Comparison of ENCODE assay signal across 33 cellular contexts in the genomic region with DNA sequence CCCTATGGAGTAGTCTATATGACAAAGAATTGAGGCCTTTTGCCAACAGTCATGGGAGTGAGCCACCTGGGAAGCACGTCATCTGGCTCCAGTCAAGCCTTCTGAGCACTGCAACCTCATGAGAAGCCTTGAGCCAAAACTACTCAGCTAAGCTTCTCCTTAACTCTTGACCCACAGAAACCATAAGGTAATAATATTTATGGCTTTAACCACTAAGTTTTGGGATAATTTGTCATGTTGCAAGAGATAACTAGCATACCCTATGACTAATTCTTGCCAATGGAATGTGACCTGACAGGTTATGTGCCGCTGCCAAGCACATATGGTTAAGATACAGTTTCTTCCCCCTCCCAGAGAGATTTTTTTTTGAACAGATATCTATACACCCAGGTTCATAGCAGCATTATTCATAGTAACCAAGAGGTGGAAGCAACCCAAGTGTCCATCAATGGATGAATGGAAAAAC. TPM values are rescaled to one million over a fixed set of nuclear protein-coding genes. Genes with fewer than 3 reads are reported as not detected.
DNase-seq lines count a peak whose midpoint lies in the region; ATAC-seq, FAIRE-seq and TF ChIP-seq lines count a peak whose summit lies in the region.
"Had no signal": no experiment of that assay in that cellular context is flagged by ENCODE, and none has a peak within 500 bp of the region (broad histone marks: within the 10 kb centered on the region; RNA-seq: fewer than 3 reads in every experiment).

No MANE protein-coding gene starts in this region.

- H3K9me3 Mint-ChIP-seq in MCF 10A (ENCODE audit: unreplicated experiment), result no peaks in the 10 kb centered on the region
- peaks cover 9% of the 10 kb centered on the region for H3K9me3 Mint-ChIP-seq in astrocyte (ENCODE audit: unreplicated experiment)
- no peaks in the 10 kb centered on the region for H3K9me3 Mint-ChIP-seq in activated CD8-positive, alpha-beta T cell treated with anti-CD3 and anti-CD28 coated beads, Interleukin-2, amount 10 ng/mL, durations not matched to agents 7 days and 5 days (ENCODE audit: insufficient read depth)
- H3K9me3 Mint-ChIP-seq: activated naive CD4-positive, alpha-beta T cell treated with anti-CD3 and anti-CD28 coated beads, Interleukin-2, amount 50 U/mL, for 24 hours; CD8-positive, alpha-beta T cell had no signal

- H3K4me1 Mint-ChIP-seq in MCF 10A (ENCODE audit: insufficient read depth, unreplicated experiment) (peaks cover 11% of the 10 kb centered on the region), astrocyte (ENCODE audit: low read depth, unreplicated experiment) (no peaks in the 10 kb centered on the region)
- no peaks in the 10 kb centered on the region for H3K4me1 Mint-ChIP-seq in activated CD8-positive, alpha-beta T cell treated with anti-CD3 and anti-CD28 coated beads, Interleukin-2, amount 10 ng/mL, durations not matched to agents 7 days and 5 days (ENCODE audit: low read depth)
- H3K4me1 Mint-ChIP-seq: activated naive CD4-positive, alpha-beta T cell treated with anti-CD3 and anti-CD28 coated beads, Interleukin-2, amount 50 U/mL, for 24 hours; naive thymus-derived CD4-positive, alpha-beta T cell; stimulated activated naive B cell treated with anti-CD40 and anti-IgM and Interleukin-4, amounts not matched to agents 10 μg/mL and 1 μg/mL and 100 μg/mL, for 72 hours had no signal

- no peaks in the 10 kb centered on the region for H4K20me1 ChIP-seq in astrocyte (ENCODE audit: insufficient read depth, low read length)

- TF ChIP-seq CTCF in MCF 10A (IDR thresholded peaks at IDR 0.05; ENCODE audit: unreplicated experiment), result no peak
- TF ChIP-seq CTCF in breast epithelium (IDR thresholded peaks at IDR 0.05), result no peak
- TF ChIP-seq CTCF in astrocyte (IDR thresholded peaks at IDR 0.05; ENCODE audit: insufficient read depth, low read depth, low read length), result no peak

- BruUV-seq in MCF 10A (replicated peaks; lab: Mats Ljungman, UMichigan), result no TSS peak

- H3K27ac Mint-ChIP-seq in MCF 10A (ENCODE audit: low read depth, unreplicated experiment) (no peak overlapping the region), astrocyte (ENCODE audit: unreplicated experiment) (no peak overlapping the region)
- no peak overlapping the region for H3K27ac Mint-ChIP-seq in activated CD8-positive, alpha-beta T cell treated with anti-CD3 and anti-CD28 coated beads, Interleukin-2, amount 10 ng/mL, durations not matched to agents 7 days and 5 days
- H3K27ac Mint-ChIP-seq: activated naive CD4-positive, alpha-beta T cell treated with anti-CD3 and anti-CD28 coated beads, Interleukin-2, amount 50 U/mL, for 24 hours; CD8-positive, alpha-beta T cell; naive thymus-derived CD4-positive, alpha-beta T cell; stimulated activated naive B cell treated with anti-CD40 and anti-IgM and Interleukin-4, amounts not matched to agents 10 μg/mL and 1 μg/mL and 100 μg/mL, for 72 hours had no signal

- peaks cover 39% of the 10 kb centered on the region for H3K27me3 Mint-ChIP-seq in MCF 10A (ENCODE audit: insufficient read depth, unreplicated experiment)
- peaks cover 39% of the 10 kb centered on the region for H3K27me3 Mint-ChIP-seq in astrocyte (ENCODE audit: low read depth, unreplicated experiment)
- H3K27me3 Mint-ChIP-seq in activated CD8-positive, alpha-beta T cell treated with anti-CD3 and anti-CD28 coated beads, Interleukin-2, amount 10 ng/mL, durations not matched to agents 7 days and 5 days (ENCODE audit: low read depth), result peaks cover 13% of the 10 kb centered on the region

- H2AFZ ChIP-seq in astrocyte (ENCODE audit: low read depth, low read length), result no peak overlapping the region

- H3K4me3 ChIP-seq in breast epithelium (no peak overlapping the region), astrocyte (ENCODE audit: insufficient read depth, low read depth, low read length) (no peak overlapping the region)
- H3K4me3 ChIP-seq: ascending aorta, SK-N-MC, smooth muscle cell, thoracic aorta had no signal

- no peak for ATAC-seq in GM18505 (IDR thresholded peaks at IDR 0.05; ENCODE audit: unreplicated experiment)
- ATAC-seq in activated CD8-positive, alpha-beta T cell treated with anti-CD3 and anti-CD28 coated beads, Interleukin-2, amount 10 ng/mL, durations not matched to agents 7 days and 5 days, result no peak
- ATAC-seq: CD8-positive, alpha-beta T cell; left colon; naive thymus-derived CD4-positive, alpha-beta T cell; Panc1; stimulated activated naive B cell treated with anti-CD40 and anti-IgM and Interleukin-4, amounts not matched to agents 10 μg/mL and 1 μg/mL and 100 μg/mL, for 72 hours had no signal

- CTCF ChIA-PET in MCF 10A (lab: Yijun Ruan, JAX), result interaction anchor here (1.7 kb wide), 1 partner anchor 9 kb away, joined by 4 read pairs; no protein-coding TSS in a partner anchor
- CTCF ChIA-PET in activated CD8-positive, alpha-beta T cell treated with anti-CD3 and anti-CD28 coated beads, Interleukin-2, amount 10 ng/mL, durations not matched to agents 7 days and 5 days (lab: Charles Lee), result no interaction called here

- H3K36me3 ChIP-seq in breast epithelium (no peaks in the 10 kb centered on the region), astrocyte (ENCODE audit: insufficient read depth, low read length) (no peaks in the 10 kb centered on the region)
- H3K36me3 ChIP-seq: ascending aorta, thoracic aorta had no signal

- H3K79me2 ChIP-seq in astrocyte (ENCODE audit: insufficient read depth, low read length), result no peaks in the 10 kb centered on the region

- no peak overlapping the region for H3K4me2 ChIP-seq in astrocyte (ENCODE audit: low read length)
- H3K4me2 ChIP-seq: smooth muscle cell had no signal

- H3K4me3 Mint-ChIP-seq in MCF 10A (ENCODE audit: unreplicated experiment) (no peak overlapping the region), astrocyte (ENCODE audit: unreplicated experiment) (no peak overlapping the region)
- no peak overlapping the region for H3K4me3 Mint-ChIP-seq in activated CD8-positive, alpha-beta T cell treated with anti-CD3 and anti-CD28 coated beads, Interleukin-2, amount 10 ng/mL, durations not matched to agents 7 days and 5 days
- H3K4me3 Mint-ChIP-seq: activated naive CD4-positive, alpha-beta T cell treated with anti-CD3 and anti-CD28 coated beads, Interleukin-2, amount 50 U/mL, for 24 hours; CD8-positive, alpha-beta T cell; naive thymus-derived CD4-positive, alpha-beta T cell; stimulated activated naive B cell treated with anti-CD40 and anti-IgM and Interleukin-4, amounts not matched to agents 10 μg/mL and 1 μg/mL and 100 μg/mL, for 72 hours had no signal

- H3K27me3 ChIP-seq in breast epithelium, result peaks cover 0 to 7% of the 10 kb centered on the region in 2 donors
- peaks cover 5% of the 10 kb centered on the region for H3K27me3 ChIP-seq in astrocyte (ENCODE audit: insufficient read depth, low read length)
- H3K27me3 ChIP-seq: ascending aorta had no signal

- H3K27ac ChIP-seq in breast epithelium (no peak overlapping the region), astrocyte (ENCODE audit: low read depth, low read length) (no peak overlapping the region)
- H3K27ac ChIP-seq: ascending aorta, SK-N-MC, thoracic aorta had no signal

- intact Hi-C loops in MCF 10A (cut with micrococcal nuclease), result no loop called here
- intact Hi-C loops in breast epithelium (cut with DNase I; ENCODE audit: low total_unique reads), result no loop called here

- DNase-seq in MCF 10A (ENCODE audit: unreplicated experiment) (peak; percentile 54), breast epithelium (ENCODE audit: low spot score in 2 of 2) (no peak), astrocyte (ENCODE audit: low read depth) (peak; percentile 69), iris pigment epithelial cell (ENCODE audit: low read depth) (peak; percentile 7), NCI-H1694 (lab: John Stamatoyannopoulos, UW) (no peak), NCI-H2196 (lab: John Stamatoyannopoulos, UW; ENCODE audit: unreplicated experiment) (no peak)
- DNase-seq in activated CD8-positive, alpha-beta T cell treated with anti-CD3 and anti-CD28 coated beads, Interleukin-2, amount 10 ng/mL, durations not matched to agents 7 days and 5 days, result no peak
- DNase-seq: 8988T; activated CD4-positive, alpha-beta T cell treated with anti-CD3 and anti-CD28 coated beads for 48 hours; AML-193; CD8-positive, alpha-beta T cell; cerebellar nuclear complex; DND-41; effector CD4-positive, alpha-beta T cell; H7; left colon; naive thymus-derived CD4-positive, alpha-beta T cell; NCI-H187 treated with DMSO at 0.1 percent for 48 hours; NCI-H345; occipital lobe; stimulated activated CD4-positive, alpha-beta T cell treated with anti-CD3 and anti-CD28 coated beads, Interleukin-2, amount 100 ng/mL, for 48 hours; stimulated activated naive B cell treated with anti-CD40 and anti-IgM and Interleukin-4, amounts not matched to agents 10 μg/mL and 1 μg/mL and 100 μg/mL, for 72 hours; T-helper 2 cell had no signal

- H3K9me3 ChIP-seq in breast epithelium (no peaks in the 10 kb centered on the region), astrocyte (ENCODE audit: insufficient read depth, low read depth, low read length) (no peaks in the 10 kb centered on the region)
- H3K9me3 ChIP-seq: ascending aorta, thoracic aorta had no signal

- no peaks in the 10 kb centered on the region for H3K4me1 ChIP-seq in breast epithelium
- peaks cover 2% of the 10 kb centered on the region for H3K4me1 ChIP-seq in astrocyte (ENCODE audit: insufficient read depth, low read length)
- H3K4me1 ChIP-seq: ascending aorta had no signal

- TF ChIP-seq POLR2A in breast epithelium (IDR thresholded peaks at IDR 0.05), result no peak
- TF ChIP-seq POLR2A in GM18505 (IDR thresholded peaks at IDR 0.05; ENCODE audit: borderline replicate concordance, extremely low read depth, insufficient read depth, insufficient read length), result no peak

- POLR2A ChIA-PET in MCF 10A (lab: Yijun Ruan, JAX), result no interaction called here
- POLR2A ChIA-PET in activated CD8-positive, alpha-beta T cell treated with anti-CD3 and anti-CD28 coated beads, Interleukin-2, amount 10 ng/mL, durations not matched to agents 7 days and 5 days (lab: Charles Lee), result no interaction called here

- no peaks in the 10 kb centered on the region for H3K36me3 Mint-ChIP-seq in MCF 10A (ENCODE audit: insufficient read depth, unreplicated experiment)
- no peaks in the 10 kb centered on the region for H3K36me3 Mint-ChIP-seq in astrocyte (ENCODE audit: low read depth, unreplicated experiment)
- no peaks in the 10 kb centered on the region for H3K36me3 Mint-ChIP-seq in activated CD8-positive, alpha-beta T cell treated with anti-CD3 and anti-CD28 coated beads, Interleukin-2, amount 10 ng/mL, durations not matched to agents 7 days and 5 days (ENCODE audit: low read depth)
- H3K36me3 Mint-ChIP-seq: activated naive CD4-positive, alpha-beta T cell treated with anti-CD3 and anti-CD28 coated beads, Interleukin-2, amount 50 U/mL, for 24 hours; CD8-positive, alpha-beta T cell; naive thymus-derived CD4-positive, alpha-beta T cell; stimulated activated naive B cell treated with anti-CD40 and anti-IgM and Interleukin-4, amounts not matched to agents 10 μg/mL and 1 μg/mL and 100 μg/mL, for 72 hours had no signal

- no peak overlapping the region for H3K9ac ChIP-seq in astrocyte (ENCODE audit: low read length)

- no peak for FAIRE-seq in astrocyte (lab: Jason Lieb, UNC)

RNA-seq across cellular contexts. Expression of gene SLC6A11, which starts 11.8 kb away (rescaled TPM):
- total RNA-seq in MCF 10A (2022) (1.4 and 1.5 TPM in 2 replicates), breast epithelium (under 1 TPM in 2 of 3 donors, not detected in 1; under 0.01 to 0.15 TPM), astrocyte (0.34 and 0.36 TPM in 2 replicates)
- total RNA-seq in activated CD8-positive, alpha-beta T cell treated with anti-CD3 and anti-CD28 coated beads, Interleukin-2, amount 10 ng/mL, durations not matched to agents 7 days and 5 days, result not detected
- total RNA-seq: ascending aorta; CD8-positive, alpha-beta T cell; glomerular endothelial cell; mesenteric fat pad; naive thymus-derived CD4-positive, alpha-beta T cell; renal cortical epithelial cell; smooth muscle cell; thoracic aorta had no signal

Comparison
In these comparisons a context has a peak if more than half of its experiments do, and no peak if none do; other contexts are left out.
1. DNase-seq: peak in MCF 10A (single experiment), astrocyte (single experiment) and iris pigment epithelial cell (single experiment); none in breast epithelium (0 of 2), NCI-H1694 (single experiment), activated CD8-positive, alpha-beta T cell treated with anti-CD3 and anti-CD28 coated beads, Interleukin-2, amount 10 ng/mL, durations not matched to agents 7 days and 5 days (single experiment) and NCI-H2196 (single experiment).